21 cellular contexts compared by ENCODE assay signal in the genomic region with DNA sequence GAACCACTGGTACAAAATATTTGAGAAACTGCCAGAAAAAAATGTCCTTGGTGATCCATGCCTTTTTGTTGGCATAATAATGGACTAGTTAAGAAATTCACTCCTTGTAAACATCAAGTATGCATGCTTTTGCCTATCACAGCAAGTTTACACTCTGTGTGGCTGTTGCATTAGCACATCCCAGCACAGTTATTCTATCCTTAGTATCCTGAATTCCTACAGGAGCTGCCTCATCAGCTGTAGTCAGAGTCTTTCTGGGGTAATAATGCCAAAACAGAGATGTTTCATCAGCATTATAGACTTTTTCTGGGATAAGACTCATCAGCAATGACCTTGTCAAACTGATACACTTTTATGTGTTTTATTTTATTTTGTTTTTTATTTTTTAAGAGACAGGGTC.
DNase-seq lines count a peak whose midpoint lies in the region.
"Had no signal": no experiment of that assay in that cellular context is flagged by ENCODE, and none has a peak within 500 bp of the region (broad histone marks: within the 10 kb centered on the region; RNA-seq: fewer than 3 reads in every experiment).

No MANE protein-coding gene starts in this region.

- peak overlapping the region; percentile 75; the same call in 1 of the 2 replicates for H3K27ac ChIP-seq in Karpas-422 (ENCODE audit: low read length)
- H3K27ac ChIP-seq: SJCRH30 had no signal

- no peak overlapping the region for H2AFZ ChIP-seq in Karpas-422 (ENCODE audit: low read length)

- no peaks in the 10 kb centered on the region for H3K9me3 ChIP-seq in Karpas-422 (ENCODE audit: low read length)
- H3K9me3 ChIP-seq: MG63, SJCRH30 had no signal

- H3K4me1 ChIP-seq in Karpas-422 (ENCODE audit: low read length) = peaks cover 59% of the 10 kb centered on the region
- H3K4me1 ChIP-seq: SJCRH30 had no signal

- H3K27me3 ChIP-seq in Karpas-422 (ENCODE audit: low read length) = no peaks in the 10 kb centered on the region
- H3K27me3 ChIP-seq: MG63, SJCRH30 had no signal

- peak; percentile 19 for DNase-seq in GM03348 (ENCODE audit: low spot score)
- no peak for DNase-seq in Karpas-422
- DNase-seq in fibroblast of gingiva (ENCODE audit: low read depth) = peak; percentile 70
- DNase-seq in stromal cell of bone marrow (ENCODE audit: low read depth) = peak; percentile 23
- DNase-seq in NCI-H1417 (lab: John Stamatoyannopoulos, UW) = no peak
- DNase-seq in effector CD4-positive, alpha-beta T cell = no peak
- no peak for DNase-seq in NCI-H1092 treated with DMSO at 0.1 percent for 48 hours (lab: John Stamatoyannopoulos, UW)
- DNase-seq: AML-193; C1 segment of cervical spinal cord; CD8-positive, alpha-beta T cell; DMS153; GDM1; Kasumi-1; MG63; NCI-H1436 treated with DMSO at 0.1 percent for 48 hours; NCI-H2081; NCI-H2171; NCI-H345; NCI-H524; NCI-H774; SJCRH30 had no signal

- H3K79me2 ChIP-seq in Karpas-422 (ENCODE audit: low read length) = no peaks in the 10 kb centered on the region

- H3K4me2 ChIP-seq in Karpas-422 (ENCODE audit: low read depth, low read length, poor library complexity, severe bottlenecking) = no peak overlapping the region

- no peak overlapping the region for H3K4me3 ChIP-seq in Karpas-422 (ENCODE audit: low read length)
- H3K4me3 ChIP-seq: MG63, SJCRH30 had no signal

- no peak overlapping the region for H3K9ac ChIP-seq in Karpas-422 (ENCODE audit: low read length)

- no peaks in the 10 kb centered on the region for H3K36me3 ChIP-seq in Karpas-422 (ENCODE audit: insufficient read depth, low read length)
- H3K36me3 ChIP-seq: MG63, SJCRH30 had no signal

- no peaks in the 10 kb centered on the region for H3K9me2 ChIP-seq in Karpas-422 (replicated peaks; ENCODE audit: insufficient read depth, low read length)

- no peaks in the 10 kb centered on the region for H4K20me1 ChIP-seq in Karpas-422 (ENCODE audit: insufficient read depth, low read depth, low read length)

Comparison
In these comparisons a context has a peak if more than half of its experiments do, and no peak if none do; other contexts are left out.
1. DNase-seq: peak in GM03348 (single experiment), fibroblast of gingiva (single experiment) and stromal cell of bone marrow (single experiment); none in Karpas-422 (single experiment), NCI-H1417 (0 of 3), effector CD4-positive, alpha-beta T cell (single experiment) and NCI-H1092 treated with DMSO at 0.1 percent for 48 hours (single experiment).